17 cellular contexts compared by ENCODE assay signal in genomic region chr7:42456756-42457276, GRCh38.
"Had no signal": no experiment of that assay in that cellular context is flagged by ENCODE, and none has a peak within 500 bp of the region (broad histone marks: within the 10 kb centered on the region; RNA-seq: fewer than 3 reads in every experiment).

No MANE protein-coding gene starts in this region.

- H3K9me3 Mint-ChIP-seq: activated naive CD4-positive, alpha-beta T cell treated with anti-CD3 and anti-CD28 coated beads for 36 hours; naive thymus-derived CD4-positive, alpha-beta T cell had no signal

- H2AFZ ChIP-seq: parathyroid adenoma had no signal

- H3K4me3 Mint-ChIP-seq: activated CD4-positive, alpha-beta T cell treated with anti-CD3 and anti-CD28 coated beads for 36 hours; activated naive CD4-positive, alpha-beta T cell treated with anti-CD3 and anti-CD28 coated beads for 36 hours; effector memory CD8-positive, alpha-beta T cell; immature natural killer cell; naive thymus-derived CD4-positive, alpha-beta T cell; T-cell had no signal

- DNase-seq: activated CD4-positive, alpha-beta T cell treated with anti-CD3 and anti-CD28 coated beads for 36 hours; activated CD8-positive, alpha-beta memory T cell treated with anti-CD3 and anti-CD28 coated beads for 24 hours; activated naive CD4-positive, alpha-beta T cell treated with anti-CD3 and anti-CD28 coated beads for 36 hours; adrenal gland; caudate nucleus; effector memory CD8-positive, alpha-beta T cell; immature natural killer cell; left cardiac atrium; naive thymus-derived CD4-positive, alpha-beta T cell; small intestine; T-cell; T1000 had no signal

- H3K27ac Mint-ChIP-seq: activated CD4-positive, alpha-beta T cell treated with anti-CD3 and anti-CD28 coated beads for 36 hours; activated naive CD4-positive, alpha-beta T cell treated with anti-CD3 and anti-CD28 coated beads for 36 hours; effector memory CD8-positive, alpha-beta T cell; immature natural killer cell; naive thymus-derived CD4-positive, alpha-beta T cell; T-cell had no signal

- H3K9me3 ChIP-seq: adrenal gland, SJSA1, tibial nerve had no signal

- H3K27ac ChIP-seq: adrenal gland, epithelial cell of prostate, parathyroid adenoma, SJSA1, tibial nerve had no signal

- H3K36me3 ChIP-seq: adrenal gland, SJSA1, tibial nerve had no signal

- ATAC-seq: activated CD4-positive, alpha-beta T cell treated with anti-CD3 and anti-CD28 coated beads for 36 hours; effector memory CD8-positive, alpha-beta T cell; naive thymus-derived CD4-positive, alpha-beta T cell; T-cell had no signal

- H3K36me3 Mint-ChIP-seq: immature natural killer cell; naive thymus-derived CD4-positive, alpha-beta T cell; T-cell had no signal

- H3K27me3 ChIP-seq: adrenal gland, SJSA1, tibial nerve had no signal

- H3K4me3 ChIP-seq: adrenal gland, lung, SJSA1, tibial nerve had no signal

- H3K9ac ChIP-seq: parathyroid adenoma had no signal

- H3K27me3 Mint-ChIP-seq: effector memory CD8-positive, alpha-beta T cell had no signal

- H3K4me1 ChIP-seq: adrenal gland, parathyroid adenoma, SJSA1 had no signal
